Comparison of ENCODE assay signal across 26 cellular contexts in genomic region chr22:46273432-46274148, GRCh38. TPM values are rescaled to one million over a fixed set of nuclear protein-coding genes. Genes with fewer than 3 reads are reported as not detected.
"Had no signal": no experiment of that assay in that cellular context is flagged by ENCODE, and none has a peak within 500 bp of the region (broad histone marks: within the 10 kb centered on the region; RNA-seq: fewer than 3 reads in every experiment).

No MANE protein-coding gene starts in this region.

- ATAC-seq: activated T-cell treated with anti-CD3 and anti-CD28 coated beads, Interleukin-2, amount 50 U/mL, for 4 hours; Panc1; T-cell had no signal

- DNase-seq: activated B cell treated with CpG ODN at 0.5 μM for 24 hours; activated CD4-positive, alpha-beta memory T cell treated with anti-CD3 and anti-CD28 coated beads for 36 hours; activated CD4-positive, alpha-beta T cell treated with anti-CD3 and anti-CD28 coated beads, Interleukin-2, amount 10 ng/mL, durations not matched to agents 7 days and 5 days; activated CD8-positive, alpha-beta memory T cell treated with anti-CD3 and anti-CD28 coated beads for 24 hours; activated effector memory CD4-positive, alpha-beta T cell treated with anti-CD3 and anti-CD28 coated beads, Interleukin-2, amount 50 U/mL, for 16 hours; activated naive CD4-positive, alpha-beta T cell treated with Interleukin-2 at 50 U/mL for 16 hours; activated T-cell treated with anti-CD3 and anti-CD28 coated beads, Interleukin-2, amount 50 U/mL, for 4 hours; amygdala; Kasumi-1; KBM-7; NCI-H1105 treated with DMSO at 0.1 percent for 48 hours; NCI-H1436 treated with DMSO at 0.1 percent for 48 hours; NCI-H187; NCI-H2081; NCI-H2171; NCI-H345; NCI-H510A; NCI-H69; NK-92 treated with Interleukin-12 subunit alpha and Interleukin-12 subunit beta, amount 100 ng/mL, for 24 hours; OCI-M1; SIG-M5; T-cell; T-helper 2 cell; T1000 had no signal

RNA-seq across cellular contexts. Expression of gene PKDREJ, which starts 10.4 kb away (rescaled TPM):
- total RNA-seq: activated B cell treated with CpG ODN at 0.5 μM for 24 hours; activated CD4-positive, alpha-beta memory T cell treated with anti-CD3 and anti-CD28 coated beads for 36 hours; activated CD4-positive, alpha-beta T cell treated with anti-CD3 and anti-CD28 coated beads, Interleukin-2, amount 10 ng/mL, durations not matched to agents 7 days and 5 days; activated T-cell treated with anti-CD3 and anti-CD28 coated beads, Interleukin-2, amount 50 U/mL, for 4 hours; astrocyte; T-cell had no signal
